In genomic region chr2:52264488-52264887, GRCh38 we compare ENCODE assay signal across 15 cellular contexts.
A peak's percentile ranks its signal among the peaks of the same experiment; 100 is the strongest.
DNase-seq lines count a peak whose midpoint lies in the region; ATAC-seq lines count a peak whose summit lies in the region.
"Had no signal": no experiment of that assay in that cellular context is flagged by ENCODE, and none has a peak within 500 bp of the region (broad histone marks: within the 10 kb centered on the region; RNA-seq: fewer than 3 reads in every experiment).

No MANE protein-coding gene starts in this region.

- H3K4ac ChIP-seq in neuronal stem cell (ENCODE audit: low read length) = no peak overlapping the region

- no peaks in the 10 kb centered on the region for H3K36me3 ChIP-seq in neuronal stem cell (replicated peaks in 1 of 2; ENCODE audit: control insufficient read depth in 2 of 2, insufficient read depth in 2 of 2, low read length in 2 of 2)
- H3K36me3 ChIP-seq: Peyer's patch had no signal

- H3K27ac ChIP-seq in neuronal stem cell (replicated peaks; ENCODE audit: low read length) = no peak overlapping the region
- H3K27ac ChIP-seq: Peyer's patch had no signal

- no peak overlapping the region for H4K91ac ChIP-seq in neuronal stem cell (ENCODE audit: low read depth, low read length, poor library complexity)

- no peak overlapping the region for H3K9ac ChIP-seq in neuronal stem cell (ENCODE audit: low read depth, low read length, poor library complexity)

- H2BK120ac ChIP-seq in neuronal stem cell (ENCODE audit: low read depth, low read length) = no peak overlapping the region

- H3K79me1 ChIP-seq in neuronal stem cell (ENCODE audit: low read depth, low read length) = no peaks in the 10 kb centered on the region

- no peak overlapping the region for H4K8ac ChIP-seq in neuronal stem cell (ENCODE audit: low read depth, low read length)

- DNase-seq in NCI-H2171 treated with DMSO at 0.1 percent for 48 hours (lab: John Stamatoyannopoulos, UW) = peak; percentile 40
- DNase-seq in NCI-H2171 (lab: John Stamatoyannopoulos, UW) = no peak
- DNase-seq in NCI-H345 (lab: John Stamatoyannopoulos, UW) = peak; percentile 71
- DNase-seq in SK-MEL-5 (ENCODE audit: low read depth, low spot score) = peak; percentile 24
- no peak for DNase-seq in neuronal stem cell (ENCODE audit: low spot score)
- no peak for DNase-seq in central memory CD4-positive, alpha-beta T cell
- DNase-seq: activated CD8-positive, alpha-beta T cell treated with anti-CD3 and anti-CD28 coated beads, Interleukin-2, amount 10 ng/mL, durations not matched to agents 7 days and 5 days; caudate nucleus; effector CD4-positive, alpha-beta T cell; kidney; NCI-H2227 treated with DMSO at 0.1 percent for 48 hours; Peyer's patch; stimulated activated naive CD8-positive, alpha-beta T cell treated with anti-CD3 and anti-CD28 coated beads, Interleukin-15, amount 100 ng/mL, for 72 hours had no signal

- no peak overlapping the region for H3K4me3 ChIP-seq in neuronal stem cell (ENCODE audit: low read length in 2 of 2)
- H3K4me3 ChIP-seq: Peyer's patch had no signal

- no peak overlapping the region for H3K14ac ChIP-seq in neuronal stem cell (ENCODE audit: low read length)

- H2BK12ac ChIP-seq in neuronal stem cell (ENCODE audit: low read length) = no peak overlapping the region

- H2AK5ac ChIP-seq in neuronal stem cell (ENCODE audit: low read depth, low read length) = no peak overlapping the region

- H3K23ac ChIP-seq in neuronal stem cell (ENCODE audit: low read depth, low read length, poor library complexity) = no peak overlapping the region

- WGBS in neuronal stem cell (ENCODE audit: extremely low coverage in 2 of 2, insufficient read length in 2 of 2, insufficient replicate concordance in 1 of 2), 2 donors = no CpG with 5 or more reads among the region's 3 CpGs

- H2BK15ac ChIP-seq in neuronal stem cell (ENCODE audit: low read length) = no peak overlapping the region

- H3K4me2 ChIP-seq in neuronal stem cell (ENCODE audit: insufficient read depth, low read length, poor library complexity, severe bottlenecking) = no peak overlapping the region

- ATAC-seq in HG02623 (IDR thresholded peaks at IDR 0.05; ENCODE audit: unreplicated experiment) (no peak), HG03439 (IDR thresholded peaks at IDR 0.05; ENCODE audit: unreplicated experiment) (no peak)
- ATAC-seq: activated CD8-positive, alpha-beta T cell treated with anti-CD3 and anti-CD28 coated beads, Interleukin-2, amount 10 ng/mL, durations not matched to agents 7 days and 5 days; stimulated activated naive CD8-positive, alpha-beta T cell treated with anti-CD3 and anti-CD28 coated beads, Interleukin-15, amount 100 ng/mL, for 72 hours had no signal

- H3K27me3 ChIP-seq in neuronal stem cell (ENCODE audit: control insufficient read depth in 3 of 3, insufficient read depth in 3 of 3, low read depth in 1 of 3, low read length in 3 of 3) = no peaks in the 10 kb centered on the region
- H3K27me3 ChIP-seq: Peyer's patch had no signal

- no peaks in the 10 kb centered on the region for H3K9me3 ChIP-seq in neuronal stem cell (replicated peaks in 1 of 2; ENCODE audit: control insufficient read depth in 2 of 2, insufficient read depth in 1 of 2, low read depth in 1 of 2, low read length in 2 of 2)
- H3K9me3 ChIP-seq: Peyer's patch had no signal

- in situ Hi-C loops in SK-MEL-5 (cut with HindIII; ENCODE audit: low pct_unique_long_range_greater_than_20kb, low sequenced_read_pairs) = no loop called here

- H3K4me1 ChIP-seq in neuronal stem cell (ENCODE audit: control insufficient read depth in 2 of 2, insufficient read depth in 1 of 2, low read depth in 1 of 2, low read length in 2 of 2) = no peaks in the 10 kb centered on the region
- H3K4me1 ChIP-seq: Peyer's patch had no signal

- H3K18ac ChIP-seq in neuronal stem cell (ENCODE audit: low read length) = no peak overlapping the region

- no peak overlapping the region for H2BK5ac ChIP-seq in neuronal stem cell (ENCODE audit: low read length)

- no peak overlapping the region for H2AFZ ChIP-seq in neuronal stem cell (ENCODE audit: low read length)

Comparison
In these comparisons a context has a peak if more than half of its experiments do, and no peak if none do; other contexts are left out.
1. DNase-seq: peak in NCI-H2171 treated with DMSO at 0.1 percent for 48 hours (single experiment), NCI-H345 (single experiment) and SK-MEL-5 (single experiment); none in NCI-H2171 (single experiment), neuronal stem cell (single experiment) and central memory CD4-positive, alpha-beta T cell (single experiment).